ENCODE assay signal across 21 cellular contexts in the genomic region with DNA sequence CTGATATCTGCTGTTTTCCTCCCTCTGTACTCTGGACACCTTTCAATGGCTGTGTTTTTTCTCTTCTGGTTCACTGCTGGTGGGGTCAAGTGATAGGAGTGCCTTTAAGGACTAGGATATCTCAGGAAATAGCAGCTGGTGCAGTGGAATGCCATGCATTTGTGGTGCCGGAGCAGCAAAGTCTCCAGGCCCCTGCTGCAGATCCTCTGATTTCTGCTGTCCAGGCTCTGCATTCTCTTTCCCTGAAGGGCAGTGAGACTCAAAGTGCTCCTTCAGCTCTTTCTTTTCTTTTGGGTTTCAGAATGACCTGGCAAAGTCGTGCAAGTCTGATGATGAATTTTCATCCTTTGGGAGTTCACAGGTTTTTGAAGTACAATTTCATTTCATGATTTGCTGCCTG.
"Had no signal": no experiment of that assay in that cellular context is flagged by ENCODE, and none has a peak within 500 bp of the region (broad histone marks: within the 10 kb centered on the region; RNA-seq: fewer than 3 reads in every experiment).

No MANE protein-coding gene starts in this region.

- H3K27ac ChIP-seq: esophagus squamous epithelium, lower lobe of right lung, skin epidermis, tibial nerve, vagina had no signal

- ATAC-seq: activated CD8-positive, alpha-beta T cell treated with anti-CD3 and anti-CD28 coated beads, Interleukin-2, amount 10 ng/mL, durations not matched to agents 7 days and 5 days; lower lobe of right lung; naive thymus-derived CD4-positive, alpha-beta T cell; T-helper 17 cell had no signal

- H3K27ac Mint-ChIP-seq: activated B cell treated with CpG ODN at 0.5 μM for 24 hours; activated CD8-positive, alpha-beta T cell treated with anti-CD3 and anti-CD28 coated beads, Interleukin-2, amount 10 ng/mL, durations not matched to agents 7 days and 5 days; immature natural killer cell; naive thymus-derived CD4-positive, alpha-beta T cell; T-helper 17 cell had no signal

- H3K4me3 Mint-ChIP-seq: activated B cell treated with CpG ODN at 0.5 μM for 24 hours; activated CD8-positive, alpha-beta T cell treated with anti-CD3 and anti-CD28 coated beads, Interleukin-2, amount 10 ng/mL, durations not matched to agents 7 days and 5 days; immature natural killer cell; naive thymus-derived CD4-positive, alpha-beta T cell; T-helper 17 cell had no signal

- H3K4me1 ChIP-seq: esophagus squamous epithelium, lower lobe of right lung, tibial nerve, vagina had no signal

- H3K9me3 ChIP-seq: esophagus squamous epithelium, tibial nerve, vagina had no signal

- H3K27me3 Mint-ChIP-seq: activated B cell treated with CpG ODN at 0.5 μM for 24 hours, T-helper 17 cell had no signal

- DNase-seq: activated B cell treated with CpG ODN at 0.5 μM for 24 hours; activated CD4-positive, alpha-beta T cell treated with anti-CD3 and anti-CD28 coated beads for 48 hours; activated CD8-positive, alpha-beta memory T cell treated with anti-CD3 and anti-CD28 coated beads, Interleukin-2, amount 50 U/mL, for 48 hours; activated CD8-positive, alpha-beta T cell treated with anti-CD3 and anti-CD28 coated beads, Interleukin-2, amount 10 ng/mL, durations not matched to agents 7 days and 5 days; activated gamma-delta T cell treated with Interleukin-2 at 50 U/mL for 16 hours; central memory CD4-positive, alpha-beta T cell; cortex of kidney; effector CD4-positive, alpha-beta T cell; esophagus squamous epithelium; hippocampal formation; immature natural killer cell; lower lobe of right lung; naive thymus-derived CD4-positive, alpha-beta T cell; stimulated activated CD4-positive, alpha-beta T cell treated with anti-CD3 and anti-CD28 coated beads, Interleukin-15, amount 100 ng/mL, for 24 hours; stimulated activated CD4-positive, alpha-beta T cell treated with anti-CD3 and anti-CD28 coated beads, Interleukin-4, amount 100 ng/mL, for 24 hours; stimulated activated naive CD4-positive, alpha-beta T cell; substantia nigra; T-helper 17 cell had no signal

- H3K27me3 ChIP-seq: esophagus squamous epithelium, tibial nerve, vagina had no signal

- H3K36me3 Mint-ChIP-seq: naive thymus-derived CD4-positive, alpha-beta T cell had no signal

- H3K4me1 Mint-ChIP-seq: activated B cell treated with CpG ODN at 0.5 μM for 24 hours had no signal

- H3K4me3 ChIP-seq: esophagus squamous epithelium, lower lobe of right lung, skin epidermis, tibial nerve, vagina had no signal

- H3K36me3 ChIP-seq: esophagus squamous epithelium, lower lobe of right lung, tibial nerve, vagina had no signal
